In the genomic region with DNA sequence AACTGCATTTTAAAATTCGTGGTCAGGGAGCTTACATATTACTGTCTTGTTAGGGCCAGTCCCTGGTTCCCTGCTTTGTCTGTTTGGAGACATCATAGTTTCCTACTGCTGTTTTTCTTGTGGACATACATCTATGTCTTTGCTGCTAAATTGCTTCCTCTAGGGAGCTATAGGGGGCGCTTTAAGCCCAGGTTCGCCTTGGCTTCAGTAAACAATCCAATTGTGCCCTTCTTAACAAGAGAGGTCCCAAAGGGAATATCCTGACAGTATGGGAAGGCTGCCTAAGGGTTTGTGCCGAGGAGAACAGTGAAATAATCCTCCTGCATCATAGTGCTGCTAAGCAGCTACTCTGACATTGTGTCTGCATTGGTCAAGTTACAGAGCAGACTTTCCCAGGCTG, we compare ENCODE assay signal across 8 cellular contexts.
DNase-seq lines count a peak whose midpoint lies in the region; ATAC-seq and TF ChIP-seq lines count a peak whose summit lies in the region.

No MANE protein-coding gene starts in this region.

- H4K20me1 ChIP-seq in smooth muscle cell (ENCODE audit: low read depth), result no peaks in the 10 kb centered on the region

- H3K4me2 ChIP-seq in smooth muscle cell, result no peak overlapping the region

- TF ChIP-seq CTCF in smooth muscle cell (IDR thresholded peaks at IDR 0.05; ENCODE audit: borderline replicate concordance, insufficient read depth, poor library complexity, severe bottlenecking), result peak; percentile 63

- no peaks in the 10 kb centered on the region for H3K79me2 ChIP-seq in smooth muscle cell (ENCODE audit: low read depth)

- no peak overlapping the region for H2AFZ ChIP-seq in smooth muscle cell (ENCODE audit: low read depth)

- DNase-seq in Caki2 (ENCODE audit: low read depth) (peak; percentile 25), HEK293T (ENCODE audit: extremely low spot score) (peak; percentile 37), NCI-H82 (lab: John Stamatoyannopoulos, UW) (peak; percentile 99), epithelial cell of prostate (ENCODE audit: low read depth, low spot score) (peak; percentile 8), smooth muscle cell (lab: John Stamatoyannopoulos, UW; ENCODE audit: unreplicated experiment) (no peak), LoVo (ENCODE audit: low spot score) (no peak)

- no peak overlapping the region for H3K9ac ChIP-seq in smooth muscle cell (ENCODE audit: low read depth)

- in situ Hi-C loops in Caki2 (cut with HindIII; ENCODE audit: low pct_unique_long_range_greater_than_20kb, low sequenced_read_pairs), result no loop called here

- no peaks in the 10 kb centered on the region for H3K27me3 ChIP-seq in smooth muscle cell (ENCODE audit: low read depth)

- WGBS in smooth muscle cell (ENCODE audit: low lambda C conversion rate), result 14% methylated on average over 4 of the region's 4 CpGs

- no peak for ATAC-seq in GM18517 (IDR thresholded peaks at IDR 0.05; ENCODE audit: unreplicated experiment)
- ATAC-seq in GM18502 (IDR thresholded peaks at IDR 0.05; ENCODE audit: poor library complexity, unreplicated experiment), result no peak

- H3K4me3 ChIP-seq in smooth muscle cell, result no peak overlapping the region

- no peaks in the 10 kb centered on the region for H3K9me3 ChIP-seq in smooth muscle cell (replicated peaks; ENCODE audit: low read depth)

- H3F3A ChIP-seq in smooth muscle cell (ENCODE audit: low read depth), result no peaks in the 10 kb centered on the region

- no peaks in the 10 kb centered on the region for H3K4me1 ChIP-seq in smooth muscle cell (ENCODE audit: low read depth)

- H3K27ac ChIP-seq in epithelial cell of prostate, result no peak overlapping the region
- no peak overlapping the region for H3K27ac ChIP-seq in smooth muscle cell (ENCODE audit: low read depth)

- CTCF ChIA-PET in HEK293T (lab: Yijun Ruan, JAX), result interaction anchor here (0.5 to 1.5 kb wide), 5 partner anchors 11 to 414 kb away, joined by 3 to 4 read pairs (median 3); no protein-coding TSS in a partner anchor

- H3K36me3 ChIP-seq in smooth muscle cell (ENCODE audit: low read depth), result no peaks in the 10 kb centered on the region

- POLR2A ChIA-PET in HEK293T (lab: Yijun Ruan, JAX), result no interaction called here

TF ChIP-seq in HEK293T, 16 proteins besides CTCF, POLR2A, EP300 and RAD21:
- TF ChIP-seq FOXM1 (IDR thresholded peaks at IDR 0.05; ENCODE audit: borderline replicate concordance) (no peak), ZNF384 (IDR thresholded peaks at IDR 0.05) (no peak), FOXK2 (IDR thresholded peaks at IDR 0.05) (no peak)

Comparison
In these comparisons a context has a peak if more than half of its experiments do, and no peak if none do; other contexts are left out.
1. DNase-seq: peak in Caki2 (single experiment), HEK293T (single experiment), NCI-H82 (single experiment) and epithelial cell of prostate (single experiment); none in smooth muscle cell (single experiment) and LoVo (single experiment).